8 cellular contexts compared by ENCODE assay signal in the genomic region with DNA sequence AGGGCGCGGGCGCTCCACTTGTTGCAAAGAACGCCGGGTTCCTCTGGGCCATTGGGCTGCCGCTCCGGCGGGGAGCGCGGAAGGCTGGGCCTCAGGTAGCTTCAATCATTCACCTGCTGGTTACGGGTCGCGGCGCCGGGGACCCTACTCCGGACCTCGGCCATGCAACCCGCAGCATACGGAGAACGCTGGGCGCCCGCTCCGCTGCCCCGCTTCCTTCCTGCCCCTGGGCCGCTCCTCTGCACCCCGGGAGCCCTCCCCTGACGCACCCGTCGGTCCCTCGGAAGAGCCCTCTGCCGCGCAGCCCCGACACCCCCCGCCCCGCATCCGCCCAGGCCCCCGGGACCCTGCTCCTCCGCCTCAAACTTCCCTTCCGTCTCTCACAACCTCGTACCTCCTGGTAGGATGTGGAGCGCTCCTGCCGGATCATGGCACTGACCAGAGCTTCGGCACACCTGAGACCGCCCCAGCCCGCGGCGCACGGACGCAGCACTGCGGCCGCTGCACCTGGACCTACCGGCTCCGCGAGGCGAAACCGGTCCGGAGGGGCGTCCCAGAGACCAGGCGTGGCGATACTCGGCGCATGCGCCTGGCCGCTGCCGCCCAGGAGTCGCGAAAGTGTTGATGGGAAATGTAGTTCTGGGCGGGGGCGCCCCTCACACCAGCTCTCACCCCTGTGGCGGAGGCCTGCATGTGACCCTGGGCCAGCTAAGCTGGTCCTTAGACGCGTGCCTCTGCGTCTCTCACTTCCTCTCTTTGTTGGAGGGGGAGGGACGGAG. TPM values are rescaled to one million over a fixed set of nuclear protein-coding genes. Genes with fewer than 3 reads are reported as not detected.
DNase-seq lines count a peak whose midpoint lies in the region; ATAC-seq and TF ChIP-seq lines count a peak whose summit lies in the region.

PACC1 (minus strand) TSS at position 559 of the 779 bp plus-strand sequence; CDS start at position 430, 129 bp downstream.

- no peaks in the 10 kb centered on the region for H3K9me3 Mint-ChIP-seq in type B pancreatic cell

- DNase-seq in NCI-H1105 (lab: John Stamatoyannopoulos, UW) (peak; percentile 82), SW 1271 (lab: John Stamatoyannopoulos, UW) (peak; percentile 8 to 79), cardiac septum (ENCODE audit: low spot score) (peak; percentile 94), pons (ENCODE audit: low spot score) (peak; percentile 96), type B pancreatic cell (ENCODE audit: extremely low spot score, unreplicated experiment) (peak; percentile 93)
- peak; percentile 81 for DNase-seq in activated naive CD8-positive, alpha-beta T cell treated with anti-CD3 and anti-CD28 coated beads, Interleukin-2, amount 50 U/mL, for 16 hours (ENCODE audit: low read depth, low spot score)

- H3K4me1 Mint-ChIP-seq in type B pancreatic cell (ENCODE audit: unreplicated experiment) = peaks cover 19% of the 10 kb centered on the region

- intact Hi-C loops in cardiac septum (cut with DNase I) = loop anchor here (2.0 kb wide), 1 partner anchor 18 kb away; the partner anchor contains the start of gene NENF

- peak; percentile 97 for ATAC-seq in HG02623 (IDR thresholded peaks at IDR 0.05; ENCODE audit: unreplicated experiment)

- peaks cover 6% of the 10 kb centered on the region for H3K36me3 Mint-ChIP-seq in type B pancreatic cell

- H3K27ac Mint-ChIP-seq in type B pancreatic cell = peak within 1 kb of the TSS; percentile 94

- peak; percentile 20 for TF ChIP-seq CTCF in GM12873 (IDR thresholded peaks at IDR 0.05; ENCODE audit: insufficient read depth, low read depth, low read length, missing control alignments)
- TF ChIP-seq CTCF in type B pancreatic cell (conservative IDR thresholded peaks at IDR 0.05) = peak; percentile 50

- H3K27me3 Mint-ChIP-seq in type B pancreatic cell = no peaks in the 10 kb centered on the region

- H3K4me3 Mint-ChIP-seq in type B pancreatic cell = peak within 1 kb of the TSS; percentile 90

RNA-seq across cellular contexts. Expression of gene PACC1, which starts in this region (rescaled TPM):
- total RNA-seq in cardiac septum (1.8 TPM), type B pancreatic cell (ENCODE audit: low replicate concordance) (10.0 and 20.4 TPM in 2 replicates)

Comparison
In these comparisons a context has a peak if more than half of its experiments do, and no peak if none do; other contexts are left out.
1. Peak in every context shown above with its lines: DNase-seq and ATAC-seq.
2. DNase-seq: peak in every context shown above with its lines; median percentile 96 in pons; 94 in cardiac septum; 93 in type B pancreatic cell; 82 in NCI-H1105; 81 in activated naive CD8-positive, alpha-beta T cell treated with anti-CD3 and anti-CD28 coated beads, Interleukin-2, amount 50 U/mL, for 16 hours; 44 in SW 1271.